ENCODE assay signal across 26 cellular contexts in the genomic region with DNA sequence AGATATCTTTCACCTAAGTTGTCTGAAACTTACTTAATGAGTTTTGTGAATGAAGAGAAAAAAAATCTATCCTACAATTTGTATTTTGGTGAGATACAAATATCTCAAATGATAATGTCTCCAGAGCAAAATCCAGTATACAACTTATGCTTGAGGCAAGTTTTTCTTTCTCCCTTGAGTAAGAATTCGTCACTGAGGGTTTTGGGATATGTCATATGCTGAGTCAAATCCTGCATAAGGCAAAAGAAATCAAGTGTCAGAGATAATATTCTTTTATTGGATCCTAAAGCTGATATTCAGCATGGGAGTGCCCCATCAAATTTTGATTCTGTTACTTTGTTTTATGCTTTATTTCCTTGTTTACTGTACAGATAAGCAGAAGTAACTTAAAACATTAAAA.
"Had no signal": no experiment of that assay in that cellular context is flagged by ENCODE, and none has a peak within 500 bp of the region (broad histone marks: within the 10 kb centered on the region; RNA-seq: fewer than 3 reads in every experiment).

No MANE protein-coding gene starts in this region.

- H3K4me1 ChIP-seq: left lung, lower lobe of right lung, pancreas, prostate gland, spleen, suprapubic skin, tibial artery, upper lobe of right lung had no signal

- H3K27me3 ChIP-seq: left lung, pancreas, spleen, suprapubic skin, tibial artery, upper lobe of right lung had no signal

- ATAC-seq: left colon; left lung; lower lobe of right lung; naive thymus-derived CD8-positive, alpha-beta T cell; pancreas; right cardiac atrium; sciatic nerve; stimulated activated effector memory CD8-positive, alpha-beta T cell treated with anti-CD3 and anti-CD28 coated beads, Interleukin-12 subunit alpha, Interleukin-12 subunit beta, amount 100 ng/mL, for 72 hours; upper lobe of right lung had no signal

- DNase-seq: hypothalamus; immature natural killer cell; kidney; left colon; left lung; lower lobe of right lung; mammary epithelial cell; mesenchymal stem cell; naive thymus-derived CD8-positive, alpha-beta T cell; nucleus accumbens; pancreas; posterior cingulate gyrus; retina; right cardiac atrium; spleen; stimulated activated CD4-positive, alpha-beta T cell treated with anti-CD3 and anti-CD28 coated beads, Interleukin-4, amount 100 ng/mL, for 24 hours; stimulated activated naive CD4-positive, alpha-beta T cell; tibial artery; trophoblast cell; upper lobe of right lung had no signal

- H3K27ac ChIP-seq: left lung, lower lobe of right lung, pancreas, prostate gland, skin epidermis, spleen, suprapubic skin, thoracic aorta, tibial artery, upper lobe of right lung had no signal
